In the genomic region with DNA sequence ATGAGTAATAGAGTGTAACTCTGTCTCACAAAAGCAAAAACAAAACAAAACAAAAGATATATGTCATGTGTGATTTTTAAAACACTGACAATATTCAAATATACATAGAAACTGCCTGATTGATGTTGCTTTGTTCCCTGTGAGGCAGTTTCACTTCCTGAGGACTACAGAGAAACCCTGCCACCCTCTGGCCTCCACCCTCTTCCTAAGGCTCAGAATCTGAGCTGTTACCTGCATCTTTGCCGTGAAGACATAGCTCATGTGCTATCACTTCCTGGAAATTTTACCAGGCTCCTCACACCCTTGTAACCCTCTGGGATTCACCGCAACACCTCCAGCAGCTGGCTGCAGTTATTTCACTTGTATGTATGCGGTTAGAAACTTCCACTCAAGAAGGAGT, we compare ENCODE assay signal across 19 cellular contexts.
DNase-seq lines count a peak whose midpoint lies in the region; ATAC-seq and TF ChIP-seq lines count a peak whose summit lies in the region.
"Had no signal": no experiment of that assay in that cellular context is flagged by ENCODE, and none has a peak within 500 bp of the region (broad histone marks: within the 10 kb centered on the region; RNA-seq: fewer than 3 reads in every experiment).

No MANE protein-coding gene starts in this region.

- H3K4me3 ChIP-seq in PC-3 (ENCODE audit: low read length) = no peak overlapping the region
- no peak overlapping the region for H3K4me3 ChIP-seq in choroid plexus epithelial cell (ENCODE audit: low read depth, low read length)
- H3K4me3 ChIP-seq in esophagus squamous epithelium = no peak overlapping the region
- H3K4me3 ChIP-seq: upper lobe of left lung had no signal

- no peaks in the 10 kb centered on the region for H3K36me3 Mint-ChIP-seq in activated CD4-positive, alpha-beta T cell treated with anti-CD3 and anti-CD28 coated beads for 36 hours (ENCODE audit: low read depth)

- no peaks in the 10 kb centered on the region for H3K79me2 ChIP-seq in PC-3 (ENCODE audit: low read length)

- TF ChIP-seq CTCF in PC-3 (conservative IDR thresholded peaks at IDR 0.05; ENCODE audit: low read depth, low read length) (no peak), choroid plexus epithelial cell (conservative IDR thresholded peaks at IDR 0.05; ENCODE audit: low read depth, low read length) (no peak), esophagus squamous epithelium (IDR thresholded peaks at IDR 0.05) (no peak)

- H3K9me3 ChIP-seq in PC-3 (ENCODE audit: low read length) (no peaks in the 10 kb centered on the region), esophagus squamous epithelium (no peaks in the 10 kb centered on the region)
- H3K9me3 ChIP-seq: upper lobe of left lung had no signal

- POLR2A ChIA-PET in activated CD4-positive, alpha-beta T cell treated with anti-CD3 and anti-CD28 coated beads for 36 hours (lab: Charles Lee) = no interaction called here
- POLR2A ChIA-PET in PC-3 (lab: Charles Lee; ENCODE audit: unreplicated experiment) = no interaction called here

- H3K27ac ChIP-seq in PC-3 (ENCODE audit: low read length) (no peak overlapping the region), esophagus squamous epithelium (no peak overlapping the region)
- H3K27ac ChIP-seq: 22Rv1, upper lobe of left lung had no signal

- H3K4me3 Mint-ChIP-seq in activated CD4-positive, alpha-beta T cell treated with anti-CD3 and anti-CD28 coated beads for 36 hours = no peak overlapping the region
- H3K4me3 Mint-ChIP-seq: activated T-helper 17 cell treated with anti-CD3 and anti-CD28 coated beads, Interleukin-2, amount 50 U/mL, for 72 hours; nephron progenitor cell had no signal

- no peaks in the 10 kb centered on the region for H3K9me3 Mint-ChIP-seq in activated CD4-positive, alpha-beta T cell treated with anti-CD3 and anti-CD28 coated beads for 36 hours (ENCODE audit: low read depth)
- H3K9me3 Mint-ChIP-seq: activated T-helper 17 cell treated with anti-CD3 and anti-CD28 coated beads, Interleukin-2, amount 50 U/mL, for 72 hours; nephron progenitor cell had no signal

- no TSS peak for BruUV-seq in PC-3 (replicated peaks; lab: Mats Ljungman, UMichigan)

- H3K9ac ChIP-seq in PC-3 (ENCODE audit: low read length) = no peak overlapping the region

- no peaks in the 10 kb centered on the region for H3K36me3 ChIP-seq in PC-3 (ENCODE audit: low read depth, low read length)
- H3K36me3 ChIP-seq in esophagus squamous epithelium = no peaks in the 10 kb centered on the region
- H3K36me3 ChIP-seq: upper lobe of left lung had no signal

- no peak overlapping the region for H3K27ac Mint-ChIP-seq in activated CD4-positive, alpha-beta T cell treated with anti-CD3 and anti-CD28 coated beads for 36 hours
- H3K27ac Mint-ChIP-seq: activated T-helper 17 cell treated with anti-CD3 and anti-CD28 coated beads, Interleukin-2, amount 50 U/mL, for 72 hours; nephron progenitor cell had no signal

- H2AFZ ChIP-seq in PC-3 (ENCODE audit: low read length) = no peak overlapping the region

- 67% methylated on average over 1 of the region's 3 CpGs; no CpG with 5 or more reads in 1 of the 2 donors for WGBS in esophagus squamous epithelium, 2 donors

- peaks cover 8% of the 10 kb centered on the region for H3K4me1 Mint-ChIP-seq in activated CD4-positive, alpha-beta T cell treated with anti-CD3 and anti-CD28 coated beads for 36 hours
- H3K4me1 Mint-ChIP-seq: activated T-helper 17 cell treated with anti-CD3 and anti-CD28 coated beads, Interleukin-2, amount 50 U/mL, for 72 hours; nephron progenitor cell had no signal

- ATAC-seq in activated CD4-positive, alpha-beta T cell treated with anti-CD3 and anti-CD28 coated beads for 36 hours = peak; percentile 23
- ATAC-seq in GM21360 (IDR thresholded peaks at IDR 0.05; ENCODE audit: unreplicated experiment) = peak; percentile 96
- peak; percentile 55; the same call in 1 of the 2 replicates for ATAC-seq in PC-3
- ATAC-seq in HG02852 (IDR thresholded peaks at IDR 0.05; ENCODE audit: unreplicated experiment) = no peak
- ATAC-seq: activated T-helper 17 cell treated with anti-CD3 and anti-CD28 coated beads, Interleukin-2, amount 50 U/mL, for 72 hours; esophagus mucosa had no signal

- H3K4me1 ChIP-seq in PC-3 (ENCODE audit: insufficient read depth, low read length) (no peaks in the 10 kb centered on the region), esophagus squamous epithelium (no peaks in the 10 kb centered on the region)
- H3K4me1 ChIP-seq: upper lobe of left lung had no signal

- H3K9me2 ChIP-seq in PC-3 (replicated peaks; ENCODE audit: low read length) = no peaks in the 10 kb centered on the region

- CTCF ChIA-PET in activated CD4-positive, alpha-beta T cell treated with anti-CD3 and anti-CD28 coated beads for 36 hours (lab: Charles Lee) = no interaction called here
- CTCF ChIA-PET in PC-3 (lab: Charles Lee) = no interaction called here

- no peak for DNase-seq in activated CD4-positive, alpha-beta T cell treated with anti-CD3 and anti-CD28 coated beads for 36 hours
- no peak for DNase-seq in activated CD4-positive, alpha-beta T cell treated with anti-CD3 and anti-CD28 coated beads for 48 hours
- peak; percentile 33 for DNase-seq in PC-3
- DNase-seq in choroid plexus epithelial cell (ENCODE audit: low read depth) = peak; percentile 23
- no peak for DNase-seq in esophagus squamous epithelium (lab: John Stamatoyannopoulos, UW)
- no peak for DNase-seq in OCI-M2 (lab: John Stamatoyannopoulos, UW; ENCODE audit: unreplicated experiment)
- DNase-seq: effector CD8-positive, alpha-beta T cell; GDM1; midbrain; NCI-H1105; NCI-H2081 treated with DMSO at 0.1 percent for 48 hours; nephron progenitor cell; SHP77; upper lobe of left lung had no signal

- no peaks in the 10 kb centered on the region for H3K27me3 ChIP-seq in PC-3 (ENCODE audit: low read length)
- no peaks in the 10 kb centered on the region for H3K27me3 ChIP-seq in esophagus squamous epithelium
- H3K27me3 ChIP-seq: upper lobe of left lung had no signal

- H3K4me2 ChIP-seq in PC-3 (ENCODE audit: low read length) = no peak overlapping the region

- H3K27me3 Mint-ChIP-seq in activated CD4-positive, alpha-beta T cell treated with anti-CD3 and anti-CD28 coated beads for 36 hours = no peaks in the 10 kb centered on the region
- H3K27me3 Mint-ChIP-seq: activated T-helper 17 cell treated with anti-CD3 and anti-CD28 coated beads, Interleukin-2, amount 50 U/mL, for 72 hours had no signal

- TF ChIP-seq POLR2A in esophagus squamous epithelium (IDR thresholded peaks at IDR 0.05) = no peak

- intact Hi-C loops in activated CD4-positive, alpha-beta T cell treated with anti-CD3 and anti-CD28 coated beads for 36 hours (cut with DNase I, micrococcal nuclease) = no loop called here
- intact Hi-C loops in PC-3 (cut with micrococcal nuclease) = no loop called here
- intact Hi-C loops in esophagus squamous epithelium (cut with DNase I) = no loop called here

- H3F3A ChIP-seq in PC-3 (ENCODE audit: low read length, unreplicated experiment) = no peaks in the 10 kb centered on the region

- H4K20me1 ChIP-seq in PC-3 (ENCODE audit: low read length) = no peaks in the 10 kb centered on the region

Comparison
In these comparisons a context has a peak if more than half of its experiments do, and no peak if none do; other contexts are left out.
1. DNase-seq: peak in PC-3 (single experiment) and choroid plexus epithelial cell (single experiment); none in activated CD4-positive, alpha-beta T cell treated with anti-CD3 and anti-CD28 coated beads for 36 hours (single experiment), activated CD4-positive, alpha-beta T cell treated with anti-CD3 and anti-CD28 coated beads for 48 hours (single experiment), esophagus squamous epithelium (single experiment) and OCI-M2 (single experiment).